8 cellular contexts compared by ENCODE assay signal in genomic region chrX:134388161-134389109, GRCh38. TPM values are rescaled to one million over a fixed set of nuclear protein-coding genes. Genes with fewer than 3 reads are reported as not detected.
A peak's percentile ranks its signal among the peaks of the same experiment; 100 is the strongest.
DNase-seq lines count a peak whose midpoint lies in the region; ATAC-seq, FAIRE-seq and TF ChIP-seq lines count a peak whose summit lies in the region.

No MANE protein-coding gene starts in this region.

- H3F3A ChIP-seq in SK-N-SH (replicated peaks; ENCODE audit: insufficient read depth), result no peaks in the 10 kb centered on the region

- H3K27me3 Mint-ChIP-seq in Caco-2 (ENCODE audit: insufficient read depth, unreplicated experiment), result no peaks in the 10 kb centered on the region

- H3K9ac ChIP-seq in liver (ENCODE audit: low read depth in 1 of 2, low read length in 2 of 2), result peak overlapping the region; percentile 31 to 37
- no peak overlapping the region for H3K9ac ChIP-seq in HepG2 (ENCODE audit: insufficient read depth, low read depth, low read length)
- no peak overlapping the region for H3K9ac ChIP-seq in SK-N-SH

- H3K4me3 Mint-ChIP-seq in Caco-2 (ENCODE audit: unreplicated experiment), result no peak overlapping the region

- H3K9me3 ChIP-seq in liver (ENCODE audit: control insufficient read depth in 4 of 4, low read length in 3 of 4), result no peaks in the 10 kb centered on the region
- no peaks in the 10 kb centered on the region for H3K9me3 ChIP-seq in HepG2 (ENCODE audit: low read length)
- no peaks in the 10 kb centered on the region for H3K9me3 ChIP-seq in Caco-2
- H3K9me3 ChIP-seq in WERI-Rb-1 (ENCODE audit: severe bottlenecking), result no peaks in the 10 kb centered on the region
- H3K9me3 ChIP-seq in SK-N-SH, result no peaks in the 10 kb centered on the region

- H3K4me1 ChIP-seq in liver (ENCODE audit: control insufficient read depth in 4 of 4, insufficient read depth in 4 of 4, low read length in 3 of 4), result peaks cover 0 to 5% (median under 1%) of the 10 kb centered on the region in 4 donors
- H3K4me1 ChIP-seq in HepG2 (ENCODE audit: insufficient read depth, low read length), result no peaks in the 10 kb centered on the region
- H3K4me1 ChIP-seq in Caco-2, result no peaks in the 10 kb centered on the region
- no peaks in the 10 kb centered on the region for H3K4me1 ChIP-seq in SK-N-SH (ENCODE audit: control insufficient read depth in 1 of 2, insufficient read depth in 2 of 2, low read depth in 1 of 2, low read length in 1 of 2)

- DNase-seq in HepG2 (ENCODE audit: low spot score) (no peak), SKM-1 (lab: John Stamatoyannopoulos, UW; ENCODE audit: unreplicated experiment) (peak; percentile 62), NCI-H510A (lab: John Stamatoyannopoulos, UW) (no peak), Caco-2 (no peak), WERI-Rb-1 (no peak), SK-N-SH (no peak)

- H3K36me3 Mint-ChIP-seq in Caco-2 (ENCODE audit: insufficient read depth, unreplicated experiment), result no peaks in the 10 kb centered on the region

- POLR2A ChIA-PET in HepG2 (lab: Yijun Ruan, JAX) (no interaction called here), Caco-2 (lab: Charles Lee) (no interaction called here), SK-N-SH (lab: Yijun Ruan, JAX) (no interaction called here)

- H3K27me3 ChIP-seq in liver (ENCODE audit: control insufficient read depth in 4 of 4, insufficient read depth in 4 of 4, low read length in 3 of 4), result no peaks in the 10 kb centered on the region
- no peaks in the 10 kb centered on the region for H3K27me3 ChIP-seq in HepG2 (ENCODE audit: control insufficient read depth in 1 of 2, insufficient read depth in 2 of 2, low read length in 2 of 2)
- H3K27me3 ChIP-seq in Caco-2 (replicated peaks; ENCODE audit: control insufficient read depth, insufficient read depth, low read length), result no peaks in the 10 kb centered on the region
- no peaks in the 10 kb centered on the region for H3K27me3 ChIP-seq in WERI-Rb-1 (ENCODE audit: insufficient read depth, low read depth, severe bottlenecking)
- H3K27me3 ChIP-seq in SK-N-SH (ENCODE audit: insufficient read depth), result no peaks in the 10 kb centered on the region

- TF ChIP-seq RAD21 in liver (IDR thresholded peaks at IDR 0.05) (no peak), HepG2 (CRISPR knock-in tag; IDR thresholded peaks at IDR 0.05) (no peak), SK-N-SH (IDR thresholded peaks at IDR 0.05; ENCODE audit: low read length) (no peak)

- H3K9me2 ChIP-seq in SK-N-SH, result no peaks in the 10 kb centered on the region

- H3K27ac ChIP-seq in liver (ENCODE audit: low read depth in 1 of 2, low read length in 2 of 2) (no peak overlapping the region), HepG2 (ENCODE audit: extremely low read length, insufficient read depth, low read length) (no peak overlapping the region), WERI-Rb-1 (no peak overlapping the region), SK-N-SH (ENCODE audit: low read depth in 2 of 2, low read length in 1 of 2) (no peak overlapping the region)

- H3K4me3 ChIP-seq in liver (ENCODE audit: low read depth in 1 of 3, low read length in 3 of 3) (peak overlapping the region; percentile 6 to 16 (median 15)), HepG2 (replicated peaks in 1 of 3; ENCODE audit: insufficient read depth in 1 of 3, low read depth in 2 of 3, low read length in 3 of 3) (no peak overlapping the region), Caco-2 (ENCODE audit: low read depth, low read length) (no peak overlapping the region), WERI-Rb-1 (ENCODE audit: low read depth, low read length) (no peak overlapping the region), SK-N-SH (ENCODE audit: low read depth in 2 of 2, low read length in 1 of 2) (no peak overlapping the region)

- no peaks in the 10 kb centered on the region for H3K4me1 Mint-ChIP-seq in Caco-2 (ENCODE audit: low read depth, unreplicated experiment)

- no peak for FAIRE-seq in HepG2 (lab: Jason Lieb, UNC)

- H3K79me2 ChIP-seq in HepG2 (ENCODE audit: insufficient read depth, low read length) (no peaks in the 10 kb centered on the region), SK-N-SH (ENCODE audit: insufficient read depth) (0 out of 2 replicates have a peak, but pooled peaks cover 10% of the 10 kb centered on the region)

- H3K9me3 Mint-ChIP-seq in Caco-2 (ENCODE audit: unreplicated experiment), result no peaks in the 10 kb centered on the region

- H3K36me3 ChIP-seq in liver (ENCODE audit: control insufficient read depth in 4 of 4, insufficient read depth in 3 of 4, low read depth in 1 of 4, low read length in 3 of 4) (peaks cover 0 to 2% (median 0%) of the 10 kb centered on the region in 4 donors), HepG2 (replicated peaks in 1 of 2; ENCODE audit: control insufficient read depth in 1 of 2, insufficient read depth in 2 of 2, low read length in 2 of 2) (no peaks in the 10 kb centered on the region), Caco-2 (ENCODE audit: control insufficient read depth, insufficient read depth, low read length) (no peaks in the 10 kb centered on the region), WERI-Rb-1 (no peaks in the 10 kb centered on the region), SK-N-SH (replicated peaks in 1 of 2; ENCODE audit: control insufficient read depth in 1 of 2, insufficient read depth in 2 of 2, low read length in 1 of 2) (peaks cover 34 to 39% of the 10 kb centered on the region in 2 experiments)

- no peak for TF ChIP-seq CTCF in liver (IDR thresholded peaks at IDR 0.05; ENCODE audit: low read depth, low read length, missing input control)
- TF ChIP-seq CTCF in HepG2 (CRISPR knock-in tag; IDR thresholded peaks at IDR 0.05), result no peak
- TF ChIP-seq CTCF in Caco-2 (IDR thresholded peaks at IDR 0.05; ENCODE audit: insufficient read depth in 1 of 2, low read depth in 1 of 2, low read length in 1 of 2, severe bottlenecking in 1 of 2, unreplicated experiment in 1 of 2), result no peak
- no peak for TF ChIP-seq CTCF in WERI-Rb-1 (IDR thresholded peaks at IDR 0.05; ENCODE audit: low read depth, low read length)
- no peak for TF ChIP-seq CTCF in SK-N-SH (IDR thresholded peaks at IDR 0.05)

- in situ Hi-C loops in HepG2 (cut with HindIII; ENCODE audit: extremely low pct_ligation_motif_present, low pct_unique_long_range_greater_than_20kb), result no loop called here

- WGBS in liver, result 59% methylated on average over 9 of the region's 9 CpGs
- WGBS in HepG2 (ENCODE audit: low lambda C conversion rate), result 84% methylated on average over 9 of the region's 9 CpGs
- 93% methylated on average over 9 of the region's 9 CpGs for WGBS in SK-N-SH (ENCODE audit: low lambda C conversion rate)

- intact Hi-C loops in HepG2 (cut with micrococcal nuclease; ENCODE audit: unreplicated experiment), result no loop called here
- intact Hi-C loops in Caco-2 (cut with micrococcal nuclease; ENCODE audit: unreplicated experiment), result no loop called here

- H3K4me2 ChIP-seq in HepG2 (ENCODE audit: low read depth, low read length) (no peak overlapping the region), SK-N-SH (no peak overlapping the region)

- no peak overlapping the region for H2AFZ ChIP-seq in HepG2 (ENCODE audit: low read length)
- H2AFZ ChIP-seq in SK-N-SH (ENCODE audit: low read depth), result no peak overlapping the region

- H4K20me1 ChIP-seq in HepG2 (ENCODE audit: insufficient read depth, low read length), result no peaks in the 10 kb centered on the region
- no peaks in the 10 kb centered on the region for H4K20me1 ChIP-seq in SK-N-SH (ENCODE audit: insufficient read depth)

- no peak overlapping the region for H3K27ac Mint-ChIP-seq in Caco-2 (ENCODE audit: unreplicated experiment)

- no peak for TF ChIP-seq POLR2A in HepG2 (IDR thresholded peaks at IDR 0.05; ENCODE audit: insufficient read depth in 1 of 2, low read depth in 2 of 2, low read length in 2 of 2)

- TF ChIP-seq EP300 in HepG2 (IDR thresholded peaks at IDR 0.05; ENCODE audit: low read depth in 2 of 2, low read length in 2 of 2) (no peak), HepG2 (CRISPR knock-in tag; IDR thresholded peaks at IDR 0.05; ENCODE audit: borderline replicate concordance) (no peak), SK-N-SH (IDR thresholded peaks at IDR 0.05; ENCODE audit: borderline replicate concordance in 1 of 2, low read depth in 1 of 2, low read length in 1 of 2) (no peak)

- CTCF ChIA-PET in HepG2 (lab: Yijun Ruan, JAX; ENCODE audit: low intra/inter-chr PET ratio, low total read pairs) (no interaction called here), Caco-2 (lab: Charles Lee) (no interaction called here), SK-N-SH (lab: Yijun Ruan, JAX) (interaction anchor here (1.0 to 4.0 kb wide), 4 partner anchors 9 to 596 kb away, joined by 3 to 19 read pairs (median 7); no protein-coding TSS in a partner anchor)

- no peak for ATAC-seq in HepG2
- peak; percentile 97 for ATAC-seq in HG03060 (IDR thresholded peaks at IDR 0.05; ENCODE audit: low read depth, unreplicated experiment)

- no TSS peak for BruUV-seq in HepG2 (replicated peaks; lab: Mats Ljungman, UMichigan)
- BruUV-seq in Caco-2 (replicated peaks; lab: Mats Ljungman, UMichigan), result no TSS peak

RNA-seq across cellular contexts. Expression of gene PHF6, which starts 15.3 kb away (rescaled TPM):
- total RNA-seq in liver (10 to 100 TPM in 1 of 2 donors, 1 to 10 TPM in 1; 8.0 to 17.5 TPM), HepG2 (2016; rRNA removed; fragmentation: Illumina TruSeq; extraction: Trizol) (17.0 and 34.4 TPM in 2 replicates), Caco-2 (2022) (21.2 and 22.3 TPM in 2 replicates)
- polyA plus RNA-seq in liver (1 to 10 TPM; 2.8 to 3.8 TPM), HepG2 (2011; rRNA removed) (4.2 and 4.8 TPM in 2 replicates), SK-N-SH (2012; rRNA removed) (5.5 and 7.5 TPM in 2 replicates)
- total RNA-seq in HepG2 (2016; cell fraction: cytosol; rRNA removed; fragmentation: Illumina TruSeq; extraction: Trizol; ENCODE audit: low read depth), result 2.1 and 2.5 TPM in 2 replicates
- total RNA-seq in HepG2 (2016; cell fraction: insoluble cytoplasmic fraction; rRNA removed; fragmentation: Illumina TruSeq; extraction: Trizol), result 15.2 and 34.4 TPM in 2 replicates
- total RNA-seq in HepG2 (2016; cell fraction: membrane; rRNA removed; fragmentation: Illumina TruSeq; extraction: Trizol), result 6.4 and 6.8 TPM in 2 replicates
- total RNA-seq in HepG2 (2016; cell fraction: nucleus; rRNA removed; fragmentation: Illumina TruSeq; extraction: Trizol), result 15.3 and 17.2 TPM in 2 replicates
- polyA plus RNA-seq in HepG2 (2011; cell fraction: cytosol; rRNA removed), result 1.7 and 2.8 TPM in 2 replicates
- 2.9 and 3.8 TPM in 2 replicates for polyA plus RNA-seq in HepG2 (2011; cell fraction: nucleus; rRNA removed)
- polyA plus RNA-seq in HepG2 (2012), result 6.1 and 8.0 TPM in 2 replicates
- 0.36 and 0.43 TPM in 2 replicates for polyA plus RNA-seq in HepG2 (2016; cell fraction: cytosol; fragmentation: Illumina TruSeq; extraction: Trizol; ENCODE audit: low read depth)
- polyA plus RNA-seq in HepG2 (2016; cell fraction: insoluble cytoplasmic fraction; fragmentation: Illumina TruSeq; extraction: Trizol; ENCODE audit: low read depth), result 19.2 and 22.1 TPM in 2 replicates
- 1.3 and 1.8 TPM in 2 replicates for polyA plus RNA-seq in HepG2 (2016; cell fraction: membrane; fragmentation: Illumina TruSeq; extraction: Trizol; ENCODE audit: low read depth)
- 14.2 and 14.4 TPM in 2 replicates for polyA plus RNA-seq in HepG2 (2016; cell fraction: nucleus; fragmentation: Illumina TruSeq; extraction: Trizol; ENCODE audit: insufficient read depth, low read depth)
- polyA minus RNA-seq in HepG2 (2011; rRNA and poly(A)+ RNA removed; ENCODE audit: low replicate concordance), result 2.8 and 9.9 TPM in 2 replicates
- polyA minus RNA-seq in HepG2 (2011; cell fraction: cytosol; rRNA and poly(A)+ RNA removed), result 7.2 and 7.6 TPM in 2 replicates
- polyA minus RNA-seq in HepG2 (2011; cell fraction: nucleus; rRNA and poly(A)+ RNA removed), result 9.7 and 11.7 TPM in 2 replicates
- polyA plus RNA-seq in SK-N-SH (2012; cell fraction: cytosol; rRNA removed), result 10.9 and 12.3 TPM in 2 replicates
- polyA plus RNA-seq in SK-N-SH (2012; cell fraction: nucleus; rRNA removed), result 2.7 and 8.1 TPM in 2 replicates

Comparison
In these comparisons a context has a peak if more than half of its experiments do, and no peak if none do; other contexts are left out.
1. H3K4me3 ChIP-seq: peak in liver (3 of 3); none in HepG2 (0 of 3), Caco-2 (single experiment), WERI-Rb-1 (single experiment) and SK-N-SH (0 of 2).
2. H3K9ac ChIP-seq: peak in liver (2 of 2); none in HepG2 (single experiment) and SK-N-SH (single experiment).